ENCODE assay signal across 1 cellular context in the genomic region with DNA sequence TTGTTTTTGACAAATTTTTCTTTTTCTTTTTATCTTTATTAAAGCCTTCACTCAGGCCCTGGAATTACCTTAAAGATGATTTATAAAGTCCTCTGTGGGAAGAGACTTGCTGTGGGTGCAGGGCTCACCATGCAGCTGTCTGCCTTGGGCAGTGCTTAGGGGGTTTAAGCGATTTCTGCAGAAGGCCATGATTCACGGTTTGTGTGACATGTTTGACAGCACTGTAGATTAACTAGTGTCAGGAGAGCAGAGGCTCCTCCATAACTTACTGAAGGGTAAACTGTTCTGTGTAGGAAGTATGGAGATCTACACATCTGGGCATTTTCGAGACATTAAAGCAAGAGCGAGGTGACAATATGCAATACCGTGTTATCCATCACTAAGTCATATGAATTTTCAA.
TF ChIP-seq lines count a peak whose summit lies in the region.

No MANE protein-coding gene starts in this region.

TF ChIP-seq in IMR-90, 13 proteins besides CTCF, POLR2A, EP300 and RAD21 (continued from another document):
- TF ChIP-seq FOS (IDR thresholded peaks at IDR 0.05; ENCODE audit: low read depth, low read length) (no peak), RFX5 (IDR thresholded peaks at IDR 0.05; ENCODE audit: low read depth, low read length) (no peak), NFE2L2 (IDR thresholded peaks at IDR 0.05; ENCODE audit: low read depth, low read length) (no peak)
- TF ChIP-seq, protein P1, sequence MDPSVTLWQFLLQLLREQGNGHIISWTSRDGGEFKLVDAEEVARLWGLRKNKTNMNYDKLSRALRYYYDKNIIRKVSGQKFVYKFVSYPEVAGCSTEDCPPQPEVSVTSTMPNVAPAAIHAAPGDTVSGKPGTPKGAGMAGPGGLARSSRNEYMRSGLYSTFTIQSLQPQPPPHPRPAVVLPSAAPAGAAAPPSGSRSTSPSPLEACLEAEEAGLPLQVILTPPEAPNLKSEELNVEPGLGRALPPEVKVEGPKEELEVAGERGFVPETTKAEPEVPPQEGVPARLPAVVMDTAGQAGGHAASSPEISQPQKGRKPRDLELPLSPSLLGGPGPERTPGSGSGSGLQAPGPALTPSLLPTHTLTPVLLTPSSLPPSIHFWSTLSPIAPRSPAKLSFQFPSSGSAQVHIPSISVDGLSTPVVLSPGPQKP (IDR thresholded peaks at IDR 0.05; ENCODE audit: borderline replicate concordance, low read depth, low read length): no peak
- TF ChIP-seq, protein P2, sequence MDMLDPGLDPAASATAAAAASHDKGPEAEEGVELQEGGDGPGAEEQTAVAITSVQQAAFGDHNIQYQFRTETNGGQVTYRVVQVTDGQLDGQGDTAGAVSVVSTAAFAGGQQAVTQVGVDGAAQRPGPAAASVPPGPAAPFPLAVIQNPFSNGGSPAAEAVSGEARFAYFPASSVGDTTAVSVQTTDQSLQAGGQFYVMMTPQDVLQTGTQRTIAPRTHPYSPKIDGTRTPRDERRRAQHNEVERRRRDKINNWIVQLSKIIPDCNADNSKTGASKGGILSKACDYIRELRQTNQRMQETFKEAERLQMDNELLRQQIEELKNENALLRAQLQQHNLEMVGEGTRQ (IDR thresholded peaks at IDR 0.05; ENCODE audit: low read depth, low read length): no peak
